ENCODE assay signal across 8 cellular contexts in the genomic region with DNA sequence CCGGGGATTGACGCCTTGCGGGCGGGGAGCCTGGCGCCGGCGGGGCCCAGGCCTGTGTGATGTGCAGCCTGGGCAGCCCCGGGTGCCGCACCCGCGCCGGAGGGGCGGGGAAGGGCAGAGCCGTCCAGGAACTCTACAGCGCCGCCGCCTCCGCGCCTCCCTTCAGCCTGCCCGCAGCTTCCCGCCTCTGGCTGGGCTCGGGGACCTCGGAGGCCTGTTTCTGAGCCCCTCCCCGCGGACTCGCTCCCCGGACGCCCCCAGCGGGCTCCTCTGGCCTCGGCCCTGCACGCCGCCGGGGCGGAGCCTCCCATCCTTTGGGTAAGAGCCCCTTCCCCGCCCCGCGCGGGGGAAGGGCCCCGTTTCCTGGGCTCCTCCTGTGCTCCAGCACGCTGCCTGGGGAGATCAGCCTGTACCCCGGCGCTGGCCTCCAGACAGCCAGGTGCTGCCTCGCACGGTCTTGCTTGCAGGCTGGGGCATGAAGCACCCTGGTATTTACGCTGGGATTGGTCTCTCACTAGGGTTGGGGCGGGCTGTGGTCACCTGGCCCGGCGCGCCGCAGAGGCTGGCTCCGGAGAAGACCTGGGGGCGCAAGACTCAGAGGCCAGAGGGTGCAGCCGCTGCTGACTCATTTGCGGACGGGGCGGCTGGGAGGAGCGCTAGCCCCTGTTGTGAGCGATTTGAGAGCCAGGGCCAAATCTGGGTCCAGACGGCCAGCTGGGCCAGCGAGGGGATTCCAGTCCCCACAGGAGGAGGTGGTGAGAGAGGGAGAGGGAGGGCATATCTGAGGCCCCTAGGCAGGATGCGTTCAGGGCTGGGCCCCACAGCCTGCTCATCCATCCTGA. TPM values are rescaled to one million over a fixed set of nuclear protein-coding genes. Genes with fewer than 3 reads are reported as not detected.
DNase-seq lines count a peak whose midpoint lies in the region; ATAC-seq and TF ChIP-seq lines count a peak whose summit lies in the region.

No MANE protein-coding gene starts in this region.

- H3K27me3 ChIP-seq in HUES6 (ENCODE audit: control insufficient read depth, insufficient read depth, low read length) (no peaks in the 10 kb centered on the region), neural progenitor cell (peaks cover 20% of the 10 kb centered on the region), thoracic aorta (replicated peaks; ENCODE audit: insufficient read depth) (no peaks in the 10 kb centered on the region)

- H3K27me3 Mint-ChIP-seq in CD14-positive monocyte (ENCODE audit: low read depth in 3 of 3) = peaks cover 0 to 5% (median 5%) of the 10 kb centered on the region in 3 donors
- H3K27me3 Mint-ChIP-seq in neural progenitor cell (ENCODE audit: insufficient read depth, low read depth) = peaks cover 11% of the 10 kb centered on the region

- H2AFZ ChIP-seq in neural progenitor cell (replicated peaks) = peak overlapping the region; percentile 88

- H3K27ac ChIP-seq in HUES6 (ENCODE audit: low read depth, low read length) (peak overlapping the region; percentile 82; the same call in 1 of the 2 replicates), RWPE1 (peak overlapping the region; percentile 97), neural progenitor cell (no peak overlapping the region), thoracic aorta (peak overlapping the region; percentile 79 to 88)

- peak overlapping the region; percentile 60 for H3K4me3 ChIP-seq in HUES6 (ENCODE audit: low read depth, low read length)
- peak overlapping the region; percentile 40 for H3K4me3 ChIP-seq in foreskin fibroblast (ENCODE audit: low read depth in 1 of 2, low read length in 2 of 2)
- peak overlapping the region; percentile 50 for H3K4me3 ChIP-seq in neural progenitor cell
- H3K4me3 ChIP-seq in thoracic aorta = peak overlapping the region; percentile 79

- peaks cover 37% of the 10 kb centered on the region for H3F3A ChIP-seq in neural progenitor cell (ENCODE audit: low read depth)

- H3K4me3 Mint-ChIP-seq in CD14-positive monocyte = peak overlapping the region; percentile 84 to 93
- peak overlapping the region; percentile 81 for H3K4me3 Mint-ChIP-seq in neural progenitor cell

- peak overlapping the region; percentile 75 for H3K9ac ChIP-seq in HUES6 (ENCODE audit: low read length)
- no peak overlapping the region for H3K9ac ChIP-seq in neural progenitor cell

- peaks cover 0 to 3% of the 10 kb centered on the region in 2 donors for H3K36me3 Mint-ChIP-seq in CD14-positive monocyte
- H3K36me3 Mint-ChIP-seq in neural progenitor cell = no peaks in the 10 kb centered on the region

- no peaks in the 10 kb centered on the region for H4K20me1 ChIP-seq in neural progenitor cell (ENCODE audit: low read depth)

- DNase-seq in CD14-positive monocyte (ENCODE audit: low spot score) = no peak
- DNase-seq in RWPE1 (ENCODE audit: low spot score) = peak; percentile 95
- DNase-seq in activated gamma-delta T cell treated with Interleukin-2 at 50 U/mL for 16 hours = peak; percentile 30
- DNase-seq in foreskin fibroblast = peak; percentile 67 to 78
- DNase-seq in neural progenitor cell (ENCODE audit: low spot score) = peak; percentile 86
- DNase-seq in thoracic aorta (ENCODE audit: low spot score) = no peak

- intact Hi-C loops in CD14-positive monocyte (cut with micrococcal nuclease) = no loop called here

- CTCF ChIA-PET in RWPE1 (lab: Yijun Ruan, JAX) = interaction anchor here (0.6 to 1.1 kb wide), 3 partner anchors 30 to 47 kb away, joined by 4 to 6 read pairs (median 6); no protein-coding TSS in a partner anchor

- POLR2A ChIA-PET in RWPE1 (lab: Yijun Ruan, JAX; ENCODE audit: low non-redundant PET) = interaction anchor here (0.8 kb wide), 1 partner anchor 10 kb away, joined by 4 read pairs; no protein-coding TSS in a partner anchor

- ATAC-seq in GM19438 (IDR thresholded peaks at IDR 0.05; ENCODE audit: low read depth, unreplicated experiment) (peak; percentile 69), thoracic aorta (ENCODE audit: insufficient number of reproducible peaks, low FRiP score, low read depth) (peak; percentile 52)

- H3K4me1 Mint-ChIP-seq in CD14-positive monocyte (peaks cover 44% of the 10 kb centered on the region), neural progenitor cell (peaks cover 32% of the 10 kb centered on the region)

- peak overlapping the region; percentile 78 for H3K4me2 ChIP-seq in neural progenitor cell

- H3K4me1 ChIP-seq in HUES6 (ENCODE audit: control insufficient read depth, insufficient read depth, low read length) = peaks cover 21% of the 10 kb centered on the region
- H3K4me1 ChIP-seq in neural progenitor cell = peaks cover 7% of the 10 kb centered on the region
- H3K4me1 ChIP-seq in thoracic aorta (ENCODE audit: control insufficient read depth in 1 of 2, low read depth in 2 of 2) = peaks cover 2 to 18% of the 10 kb centered on the region in 2 donors

- H3K9me3 ChIP-seq in HUES6 (ENCODE audit: control insufficient read depth, insufficient read depth, low read depth, low read length) (no peaks in the 10 kb centered on the region), neural progenitor cell (ENCODE audit: low read depth) (no peaks in the 10 kb centered on the region), thoracic aorta (no peaks in the 10 kb centered on the region)

- H3K9me3 Mint-ChIP-seq in CD14-positive monocyte (no peaks in the 10 kb centered on the region), neural progenitor cell (peaks cover 3% of the 10 kb centered on the region)

- TF ChIP-seq CTCF in CD14-positive monocyte (IDR thresholded peaks at IDR 0.05) (no peak), RWPE1 (conservative IDR thresholded peaks at IDR 0.05; ENCODE audit: low read depth) (peak; percentile 31; the same call in 1 of the 2 replicates), foreskin fibroblast (IDR thresholded peaks at IDR 0.05; ENCODE audit: low read depth, low read length) (no peak), neural progenitor cell (IDR thresholded peaks at IDR 0.05) (peak; percentile 35), thoracic aorta (IDR thresholded peaks at IDR 0.05) (peak; percentile 32)

- H3K27ac Mint-ChIP-seq in CD14-positive monocyte (peak overlapping the region in 3 of 7 donors; percentile 12 to 62 (median 54)), neural progenitor cell (peak overlapping the region; percentile 50)

- no peaks in the 10 kb centered on the region for H3K79me2 ChIP-seq in neural progenitor cell (ENCODE audit: low read depth)

- H3K36me3 ChIP-seq in HUES6 (ENCODE audit: control insufficient read depth, insufficient read depth, low read length) = no peaks in the 10 kb centered on the region
- H3K36me3 ChIP-seq in neural progenitor cell = no peaks in the 10 kb centered on the region
- H3K36me3 ChIP-seq in thoracic aorta = no peaks in the 10 kb centered on the region

RNA-seq across cellular contexts. Expression of a gene that starts 5.7 kb away (rescaled TPM):
- under 1 TPM; 0.18 to 0.79 TPM for polyA plus RNA-seq in CD14-positive monocyte
- total RNA-seq in neural progenitor cell (ENCODE audit: low replicate concordance) (0.51 and 1.7 TPM in 2 replicates), thoracic aorta (10 to 100 TPM; 19.3 to 23.6 TPM)

Comparison
In these comparisons a context has a peak if more than half of its experiments do, and no peak if none do; other contexts are left out.
1. DNase-seq: peak in RWPE1 (single experiment), activated gamma-delta T cell treated with Interleukin-2 at 50 U/mL for 16 hours (single experiment), foreskin fibroblast (2 of 2) and neural progenitor cell (single experiment); none in CD14-positive monocyte (single experiment) and thoracic aorta (single experiment).
2. CTCF ChIP-seq: peak in RWPE1 (single experiment), neural progenitor cell (single experiment) and thoracic aorta (single experiment); none in CD14-positive monocyte (single experiment) and foreskin fibroblast (single experiment).
3. Peak in every context shown above with its lines, with median percentiles within 50 percentile points of each other: H3K4me3 ChIP-seq.